34 cellular contexts compared by ENCODE assay signal in genomic region chr5:108702546-108702945, GRCh38.
"Had no signal": no experiment of that assay in that cellular context is flagged by ENCODE, and none has a peak within 500 bp of the region (broad histone marks: within the 10 kb centered on the region; RNA-seq: fewer than 3 reads in every experiment).

No MANE protein-coding gene starts in this region.

- H3K36me3 ChIP-seq: MG63 had no signal

- H3K27me3 ChIP-seq: MG63 had no signal

- H3K4me3 ChIP-seq: MG63 had no signal

- DNase-seq: Karpas-422, Kasumi-1, MG63, MM.1S, MV-4-11, NCI-H1048, NCI-H1092, NCI-H1092 treated with DMSO at 0.1 percent for 48 hours, NCI-H1105, NCI-H1105 treated with DMSO at 0.1 percent for 48 hours, NCI-H1417, NCI-H1417 treated with DMSO at 0.1 percent for 48 hours, NCI-H1436, NCI-H1436 treated with DMSO at 0.1 percent for 48 hours, NCI-H146, NCI-H1694, NCI-H1694 treated with DMSO at 0.1 percent for 48 hours, NCI-H187, NCI-H187 treated with DMSO at 0.1 percent for 48 hours, NCI-H1930, NCI-H2029, NCI-H2029 treated with DMSO at 0.1 percent for 48 hours, NCI-H2081, NCI-H2081 treated with DMSO at 0.1 percent for 48 hours, NCI-H2107, NCI-H2171, NCI-H2171 treated with DMSO at 0.1 percent for 48 hours, NCI-H2227 treated with DMSO at 0.1 percent for 48 hours, NCI-H226, NCI-H345, NCI-H446, NCI-H446 treated with DMSO at 0.1 percent for 48 hours, NCI-H510A, NCI-H510A treated with DMSO at 0.1 percent for 48 hours had no signal

- H3K9me3 ChIP-seq: MG63 had no signal
